ENCODE assay signal across 1 cellular context in genomic region chr1:1778827-1779675, GRCh38.
TF ChIP-seq lines count a peak whose summit lies in the region.

No MANE protein-coding gene starts in this region.

TF ChIP-seq in K562, 482 proteins besides CTCF, POLR2A, EP300 and RAD21 (continued from another document):
- TF ChIP-seq E2F1 (CRISPR knock-in tag; IDR thresholded peaks at IDR 0.05), result peak; percentile 70; the same call in 1 of the 2 replicates
- no peak for TF ChIP-seq ZNF146 (CRISPR knock-in tag; IDR thresholded peaks at IDR 0.05; ENCODE audit: unreplicated experiment)
- no peak for TF ChIP-seq ZNF124 (CRISPR knock-in tag; IDR thresholded peaks at IDR 0.05)
- no peak for TF ChIP-seq ZFP1 (CRISPR knock-in tag; IDR thresholded peaks at IDR 0.05)
- no peak for TF ChIP-seq TSHZ1 (CRISPR knock-in tag; IDR thresholded peaks at IDR 0.05)
- TF ChIP-seq MLLT1 (IDR thresholded peaks at IDR 0.05), result no peak
- TF ChIP-seq ETS1 (conservative IDR thresholded peaks at IDR 0.05; ENCODE audit: control insufficient read depth, low read depth, low read length), result peak; percentile 41; the same call in 1 of the 2 replicates
- peak; percentile 82; the same call in 1 of the 2 replicates for TF ChIP-seq AFF4 (CRISPR knock-in tag; IDR thresholded peaks at IDR 0.05)
- TF ChIP-seq NCOA1 (IDR thresholded peaks at IDR 0.05; ENCODE audit: low read depth), result no peak
- no peak for TF ChIP-seq ZNF507 (tag; conservative IDR thresholded peaks at IDR 0.05)
- no peak for TF ChIP-seq U2AF1 (optimal IDR thresholded peaks at IDR 0.05; ENCODE audit: low read depth, low read length)
- peak; percentile 64 for TF ChIP-seq ZBTB33 (CRISPR knock-in tag; IDR thresholded peaks at IDR 0.05)
- TF ChIP-seq ZNF511 (CRISPR knock-in tag; IDR thresholded peaks at IDR 0.05), result no peak; the same call in 1 of the 2 replicates
- no peak for TF ChIP-seq HDAC3 (IDR thresholded peaks at IDR 0.05; ENCODE audit: borderline replicate concordance, partially characterized antibody)
- no peak for TF ChIP-seq CHCHD3 (CRISPR knock-in tag; IDR thresholded peaks at IDR 0.05)
- no peak for TF ChIP-seq ZBTB12 (CRISPR knock-in tag; IDR thresholded peaks at IDR 0.05)
- TF ChIP-seq ZNF282 (CRISPR knock-in tag; IDR thresholded peaks at IDR 0.05), result peak; percentile 66; the same call in 1 of the 2 replicates
- TF ChIP-seq EP400 (IDR thresholded peaks at IDR 0.05), result peak; percentile 83
- no peak; the same call in 1 of the 2 replicates for TF ChIP-seq JUND (IDR thresholded peaks at IDR 0.05; ENCODE audit: borderline replicate concordance, low read depth, low read length)
- no peak for TF ChIP-seq JUND (tag; IDR thresholded peaks at IDR 0.05; ENCODE audit: borderline replicate concordance, low read depth, low read length)
- TF ChIP-seq ZBTB9 (CRISPR knock-in tag; IDR thresholded peaks at IDR 0.05), result no peak
- no peak; a peak in 1 of 4 replicates for TF ChIP-seq KDM4B (IDR thresholded peaks at IDR 0.05; ENCODE audit: borderline replicate concordance in 2 of 2, low read depth in 1 of 2)
- TF ChIP-seq ZNF583 (CRISPR knock-in tag; IDR thresholded peaks at IDR 0.05), result 0 out of 2 replicates have a peak, but pooled peaks have one; percentile 40
- no peak for TF ChIP-seq XRCC3 (IDR thresholded peaks at IDR 0.05)
- TF ChIP-seq TBL1XR1 (IDR thresholded peaks at IDR 0.05; ENCODE audit: low read length in 2 of 2), result 0 out of 4 replicates have a peak, but pooled peaks of 1 of the 2 experiments have one; percentile 6
- no peak for TF ChIP-seq POU5F1 (IDR thresholded peaks at IDR 0.05; ENCODE audit: borderline replicate concordance, low read depth, low read length, partially characterized antibody)
- TF ChIP-seq CHD2 (IDR thresholded peaks at IDR 0.05; ENCODE audit: low read depth, low read length), result peak; percentile 68; the same call in 1 of the 2 replicates
- 0 out of 2 replicates have a peak, but pooled peaks have one; percentile 38 for TF ChIP-seq NBN (IDR thresholded peaks at IDR 0.05; ENCODE audit: low read depth)
- TF ChIP-seq MAFF (IDR thresholded peaks at IDR 0.05; ENCODE audit: low read length), result no peak
- TF ChIP-seq HMG20A (CRISPR knock-in tag; conservative IDR thresholded peaks at IDR 0.05), result no peak
- TF ChIP-seq BCLAF1 (IDR thresholded peaks at IDR 0.05; ENCODE audit: borderline replicate concordance in 1 of 2, control insufficient read depth in 1 of 2, low read depth in 2 of 2, low read length in 1 of 2), result 0 out of 4 replicates have a peak, but pooled peaks of 1 of the 2 experiments have one; percentile 53
- no peak for TF ChIP-seq ZNF778 (CRISPR knock-in tag; IDR thresholded peaks at IDR 0.05)
- TF ChIP-seq SREBF2 (CRISPR knock-in tag; IDR thresholded peaks at IDR 0.05), result no peak
- TF ChIP-seq ELK3 (CRISPR knock-in tag; IDR thresholded peaks at IDR 0.05), result no peak
- TF ChIP-seq FOS (IDR thresholded peaks at IDR 0.05; ENCODE audit: extremely low read depth, insufficient read length), result no peak
